17 cellular contexts compared by ENCODE assay signal in genomic region chr6:89518352-89519055, GRCh38.
DNase-seq lines count a peak whose midpoint lies in the region; ATAC-seq and TF ChIP-seq lines count a peak whose summit lies in the region.
"Had no signal": no experiment of that assay in that cellular context is flagged by ENCODE, and none has a peak within 500 bp of the region (broad histone marks: within the 10 kb centered on the region; RNA-seq: fewer than 3 reads in every experiment).

No MANE protein-coding gene starts in this region.

- no peak for ATAC-seq in foreskin keratinocyte
- peak; percentile 30 to 89 (median 62) for ATAC-seq in psoas muscle
- ATAC-seq in stimulated activated effector memory CD8-positive, alpha-beta T cell treated with anti-CD3 and anti-CD28 coated beads, Interleukin-12 subunit alpha, Interleukin-12 subunit beta, amount 100 ng/mL, for 72 hours, result no peak
- ATAC-seq in left lung, result no peak

- in situ Hi-C loops in GM13976 (cut with MboI; ENCODE audit: low sequenced_read_pairs, unreplicated experiment), result no loop called here

- intact Hi-C loops in psoas muscle (cut with DNase I), result no loop called here
- intact Hi-C loops in cardiac septum (cut with DNase I), result no loop called here
- intact Hi-C loops in left lung (cut with DNase I), result no loop called here

- DNase-seq in LHCN-M2 (ENCODE audit: low read depth), result peak; percentile 29
- peak; percentile 40 for DNase-seq in WERI-Rb-1
- peak; percentile 17 to 73 for DNase-seq in foreskin keratinocyte
- no peak for DNase-seq in psoas muscle
- DNase-seq in GM13976 (ENCODE audit: low spot score), result no peak
- DNase-seq in stimulated activated effector memory CD8-positive, alpha-beta T cell treated with anti-CD3 and anti-CD28 coated beads, Interleukin-12 subunit alpha, Interleukin-12 subunit beta, amount 100 ng/mL, for 72 hours (ENCODE audit: low spot score in 2 of 2), result no peak
- DNase-seq in cardiac septum (ENCODE audit: low spot score), result no peak
- DNase-seq in left lung, result no peak
- DNase-seq: ACHN; C1 segment of cervical spinal cord; Calu3; CD4-positive, alpha-beta T cell; DMS 273 treated with DMSO at 0.1 percent for 48 hours; DMS79 had no signal

- WGBS in psoas muscle, 3 donors, result 63 to 82% (median 70%) methylated on average over 4 of the region's 4 CpGs

- H3K36me3 Mint-ChIP-seq in stimulated activated effector memory CD8-positive, alpha-beta T cell treated with anti-CD3 and anti-CD28 coated beads, Interleukin-12 subunit alpha, Interleukin-12 subunit beta, amount 100 ng/mL, for 72 hours, result no peaks in the 10 kb centered on the region

- H3K27ac ChIP-seq in WERI-Rb-1 (no peak overlapping the region), foreskin keratinocyte (no peak overlapping the region), psoas muscle (no peak overlapping the region), left lung (no peak overlapping the region)
- H3K27ac ChIP-seq: HL-60 had no signal

- no peak overlapping the region for H3K4me3 Mint-ChIP-seq in stimulated activated effector memory CD8-positive, alpha-beta T cell treated with anti-CD3 and anti-CD28 coated beads, Interleukin-12 subunit alpha, Interleukin-12 subunit beta, amount 100 ng/mL, for 72 hours
- H3K4me3 Mint-ChIP-seq: B cell; CD4-positive, alpha-beta T cell had no signal

- no peak for TF ChIP-seq CTCF in WERI-Rb-1 (IDR thresholded peaks at IDR 0.05; ENCODE audit: low read depth, low read length)
- no peak for TF ChIP-seq CTCF in foreskin keratinocyte (conservative IDR thresholded peaks at IDR 0.05)
- TF ChIP-seq CTCF in psoas muscle (IDR thresholded peaks at IDR 0.05), result no peak
- TF ChIP-seq CTCF in GM13976 (IDR thresholded peaks at IDR 0.05; ENCODE audit: borderline replicate concordance, control extremely low read depth, extremely low read depth, insufficient read depth, missing control alignments), result no peak
- TF ChIP-seq CTCF in left lung (IDR thresholded peaks at IDR 0.05), result no peak

- no peaks in the 10 kb centered on the region for H3K36me3 ChIP-seq in WERI-Rb-1
- no peaks in the 10 kb centered on the region for H3K36me3 ChIP-seq in psoas muscle (ENCODE audit: insufficient read depth in 1 of 2, low read depth in 1 of 2)
- H3K36me3 ChIP-seq in left lung, result no peaks in the 10 kb centered on the region
- H3K36me3 ChIP-seq: HAP-1 had no signal

- H3K27ac Mint-ChIP-seq in stimulated activated effector memory CD8-positive, alpha-beta T cell treated with anti-CD3 and anti-CD28 coated beads, Interleukin-12 subunit alpha, Interleukin-12 subunit beta, amount 100 ng/mL, for 72 hours, result no peak overlapping the region
- H3K27ac Mint-ChIP-seq: B cell; CD4-positive, alpha-beta T cell had no signal

- H3K4me3 ChIP-seq in WERI-Rb-1 (ENCODE audit: low read depth, low read length) (no peak overlapping the region), psoas muscle (no peak overlapping the region), left lung (no peak overlapping the region)
- H3K4me3 ChIP-seq: HAP-1 had no signal

- no peaks in the 10 kb centered on the region for H3K4me1 Mint-ChIP-seq in stimulated activated effector memory CD8-positive, alpha-beta T cell treated with anti-CD3 and anti-CD28 coated beads, Interleukin-12 subunit alpha, Interleukin-12 subunit beta, amount 100 ng/mL, for 72 hours
- H3K4me1 Mint-ChIP-seq: B cell had no signal

- H3K4me1 ChIP-seq in foreskin keratinocyte (no peaks in the 10 kb centered on the region), psoas muscle (no peaks in the 10 kb centered on the region), left lung (no peaks in the 10 kb centered on the region)
- H3K4me1 ChIP-seq: HAP-1 had no signal

- no peaks in the 10 kb centered on the region for H3K27me3 ChIP-seq in WERI-Rb-1 (ENCODE audit: insufficient read depth, low read depth, severe bottlenecking)
- no peaks in the 10 kb centered on the region for H3K27me3 ChIP-seq in foreskin keratinocyte
- H3K27me3 ChIP-seq in psoas muscle (ENCODE audit: insufficient read depth in 3 of 3, low read length in 2 of 3), result no peaks in the 10 kb centered on the region
- H3K27me3 ChIP-seq in left lung, result no peaks in the 10 kb centered on the region

- no peaks in the 10 kb centered on the region for H3K9me3 Mint-ChIP-seq in stimulated activated effector memory CD8-positive, alpha-beta T cell treated with anti-CD3 and anti-CD28 coated beads, Interleukin-12 subunit alpha, Interleukin-12 subunit beta, amount 100 ng/mL, for 72 hours
- H3K9me3 Mint-ChIP-seq: CD4-positive, alpha-beta T cell had no signal

- H3K9me3 ChIP-seq in WERI-Rb-1 (ENCODE audit: severe bottlenecking) (no peaks in the 10 kb centered on the region), psoas muscle (no peaks in the 10 kb centered on the region), left lung (no peaks in the 10 kb centered on the region)
- H3K9me3 ChIP-seq: HAP-1 had no signal

Comparison
In these comparisons a context has a peak if more than half of its experiments do, and no peak if none do; other contexts are left out.
1. DNase-seq: peak in LHCN-M2 (single experiment), WERI-Rb-1 (single experiment) and foreskin keratinocyte (2 of 2); none in psoas muscle (0 of 2), GM13976 (single experiment), stimulated activated effector memory CD8-positive, alpha-beta T cell treated with anti-CD3 and anti-CD28 coated beads, Interleukin-12 subunit alpha, Interleukin-12 subunit beta, amount 100 ng/mL, for 72 hours (0 of 2), cardiac septum (single experiment) and left lung (0 of 2).
2. ATAC-seq: peak in psoas muscle (4 of 4); none in foreskin keratinocyte (single experiment), stimulated activated effector memory CD8-positive, alpha-beta T cell treated with anti-CD3 and anti-CD28 coated beads, Interleukin-12 subunit alpha, Interleukin-12 subunit beta, amount 100 ng/mL, for 72 hours (single experiment) and left lung (single experiment).